Comparison of ENCODE assay signal across 8 cellular contexts in the genomic region with DNA sequence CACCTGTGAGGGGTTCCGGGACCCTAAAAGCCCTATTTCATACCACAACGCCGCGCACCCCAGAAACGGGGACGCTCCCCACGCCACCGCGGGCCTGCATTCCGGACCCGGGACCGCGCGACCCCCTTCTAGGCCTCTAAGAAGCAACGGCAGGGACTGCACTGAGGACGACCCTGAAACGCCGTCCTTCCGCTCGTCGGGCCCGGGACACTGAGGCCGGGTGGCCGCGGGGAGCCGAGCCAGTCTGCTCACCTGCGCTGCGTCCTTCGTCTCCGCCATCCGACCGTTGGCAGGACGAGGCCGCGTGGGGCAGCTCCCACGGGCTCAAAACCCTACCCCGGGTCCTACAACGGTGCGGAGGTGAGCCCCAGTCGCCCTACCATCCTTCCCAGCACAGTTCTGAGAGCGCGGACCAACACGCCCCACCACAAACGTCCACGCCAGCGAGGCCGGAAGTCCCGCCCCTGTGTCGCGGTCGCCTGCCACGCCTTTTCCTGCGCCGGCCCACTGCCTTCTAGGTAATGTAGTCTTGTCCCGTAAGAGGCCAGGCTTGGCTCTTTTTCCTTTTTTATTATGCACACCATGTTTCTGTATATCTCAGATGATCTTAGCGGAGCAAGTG. TPM values are rescaled to one million over a fixed set of nuclear protein-coding genes. Genes with fewer than 3 reads are reported as not detected.
DNase-seq lines count a peak whose midpoint lies in the region; ATAC-seq, FAIRE-seq and TF ChIP-seq lines count a peak whose summit lies in the region.

Gene ZNF550 (minus strand): TSS at position 460 of the 622 bp plus-strand sequence. CDS start 181 bp downstream, at position 279.

- peaks cover 23% of the 10 kb centered on the region for H3K79me2 ChIP-seq in keratinocyte (ENCODE audit: control insufficient read depth, insufficient read depth, low read length)

- CTCF ChIA-PET in AG04450 (lab: Charles Lee), result no interaction called here

- H3K4me3 Mint-ChIP-seq in central memory CD8-positive, alpha-beta T cell, result peak within 1 kb of the TSS; percentile 95

- H2AFZ ChIP-seq in keratinocyte (ENCODE audit: control insufficient read depth, low read length), result peak within 1 kb of the TSS; percentile 96

- H3K36me3 ChIP-seq in keratinocyte (ENCODE audit: control insufficient read depth in 2 of 2, extremely low read depth in 1 of 2, insufficient read depth in 2 of 2, low read length in 2 of 2), result peaks cover 6 to 15% of the 10 kb centered on the region in 2 experiments

- H3K9ac ChIP-seq in keratinocyte (ENCODE audit: control insufficient read depth, extremely low read depth, insufficient read depth, low read length), result peak within 1 kb of the TSS; percentile 82

- dilution Hi-C loops in keratinocyte (cut with MboI; ENCODE audit: extremely low pct_ligation_motif_present, low sequenced_read_pairs), result no loop called here

- H3K4me3 ChIP-seq in AG04450 (ENCODE audit: low read depth, low read length) (peak within 1 kb of the TSS; percentile 98), keratinocyte (ENCODE audit: control insufficient read depth in 2 of 3, extremely low read depth in 1 of 3, insufficient read depth in 2 of 3, low read depth in 1 of 3, low read length in 3 of 3) (peak within 1 kb of the TSS; percentile 67 to 89 (median 69))

- peak; percentile 53 for DNase-seq in AG04450 (ENCODE audit: low read depth, low spot score)
- peak; percentile 97 for DNase-seq in NCI-H2227 treated with DMSO at 0.1 percent for 48 hours (lab: John Stamatoyannopoulos, UW)
- DNase-seq in activated CD4-positive, CD25-positive, alpha-beta regulatory T cell treated with anti-CD3 and anti-CD28 coated beads, Interleukin-2, amount 50 U/mL, for 16 hours (ENCODE audit: low read depth, low spot score), result peak; percentile 76
- DNase-seq in central memory CD8-positive, alpha-beta T cell (ENCODE audit: low spot score in 2 of 2), result peak; percentile 68 to 76
- peak; percentile 40 for DNase-seq in keratinocyte (ENCODE audit: low read depth, low spot score)
- DNase-seq in stimulated activated CD4-positive, alpha-beta T cell treated with anti-CD3 and anti-CD28 coated beads, Interleukin-12 subunit alpha, Interleukin-12 subunit beta, amount 100 ng/mL, for 4 hours, result peak; percentile 87

- POLR2A ChIA-PET in AG04450 (lab: Yijun Ruan, JAX), result interaction anchor here (0.6 kb wide), 2 partner anchors 211 to 260 kb away, joined by 3 to 4 read pairs; no protein-coding TSS in a partner anchor

- peaks cover 10% of the 10 kb centered on the region for H3K36me3 Mint-ChIP-seq in central memory CD8-positive, alpha-beta T cell (ENCODE audit: insufficient read depth)

- TF ChIP-seq CTCF in AG04450 (IDR thresholded peaks at IDR 0.05; ENCODE audit: low read depth, low read length), result no peak
- no peak for TF ChIP-seq CTCF in keratinocyte (optimal IDR thresholded peaks at IDR 0.05 in 1 of 3, IDR thresholded peaks at IDR 0.05 in 1 of 3, conservative IDR thresholded peaks at IDR 0.05 in 1 of 3; ENCODE audit: extremely low read depth in 1 of 3, insufficient read depth in 2 of 3, low read length in 3 of 3)

- H4K20me1 ChIP-seq in keratinocyte (ENCODE audit: control insufficient read depth, extremely low read depth, insufficient read depth, low read length), result no peaks in the 10 kb centered on the region

- peak; percentile 65 for FAIRE-seq in keratinocyte (lab: Jason Lieb, UNC)

- H3K27me3 Mint-ChIP-seq in central memory CD8-positive, alpha-beta T cell, result peaks cover 9% of the 10 kb centered on the region

- H3K27ac ChIP-seq in AG04450 (ENCODE audit: low read depth, low read length) (peak within 1 kb of the TSS; percentile 81), keratinocyte (ENCODE audit: control insufficient read depth, insufficient read depth, low read length) (peak within 1 kb of the TSS; percentile 53)

- peaks cover 16% of the 10 kb centered on the region for H3K4me1 ChIP-seq in keratinocyte (ENCODE audit: control insufficient read depth, extremely low read depth, insufficient read depth, low read length)

- H3K9me3 ChIP-seq in AG04450 (ENCODE audit: control insufficient read depth, insufficient read depth, low read length), result peaks cover 32% of the 10 kb centered on the region
- H3K9me3 ChIP-seq in keratinocyte (ENCODE audit: control insufficient read depth, low read depth, low read length), result peaks cover under 1% of the 10 kb centered on the region

- peaks cover 10% of the 10 kb centered on the region for H3K9me3 Mint-ChIP-seq in central memory CD8-positive, alpha-beta T cell

- ATAC-seq in GM18907 (IDR thresholded peaks at IDR 0.05; ENCODE audit: unreplicated experiment) (peak; percentile 94), HG03135 (IDR thresholded peaks at IDR 0.05; ENCODE audit: unreplicated experiment) (peak; percentile 93)
- peak; percentile 99 for ATAC-seq in central memory CD8-positive, alpha-beta T cell (replicated peaks; ENCODE audit: extremely low read depth, poor library complexity, severe bottlenecking)

- H3K27ac Mint-ChIP-seq in central memory CD8-positive, alpha-beta T cell (ENCODE audit: low read depth), result peak within 1 kb of the TSS; percentile 94

- no peaks in the 10 kb centered on the region for H3K9me1 ChIP-seq in keratinocyte (ENCODE audit: control insufficient read depth, extremely low read depth, insufficient read depth, low read length)

- H3K4me1 Mint-ChIP-seq in central memory CD8-positive, alpha-beta T cell, result peaks cover 34% of the 10 kb centered on the region

- H3K4me2 ChIP-seq in keratinocyte (ENCODE audit: control insufficient read depth, extremely low read depth, insufficient read depth, low read depth, low read length), result peak within 1 kb of the TSS; percentile 94

- H3K27me3 ChIP-seq in AG04450 (ENCODE audit: control insufficient read depth, insufficient read depth, low read length) (no peaks in the 10 kb centered on the region), keratinocyte (ENCODE audit: control insufficient read depth, extremely low read depth, insufficient read depth, low read length) (no peaks in the 10 kb centered on the region)

RNA-seq across cellular contexts. Expression of gene ZNF550, which starts in this region (rescaled TPM):
- 6.8 and 8.2 TPM in 2 replicates for polyA plus RNA-seq in AG04450 (2011; rRNA removed)
- 11.0 and 11.2 TPM in 2 replicates for polyA minus RNA-seq in AG04450 (2011; rRNA and poly(A)+ RNA removed)
- 6.2 to 8.9 TPM (median 7.3 TPM) in 3 replicates for polyA plus RNA-seq in keratinocyte
- polyA plus RNA-seq in keratinocyte (2011; ENCODE audit: low read depth), result 4.3 TPM
- polyA plus RNA-seq in keratinocyte (2011; cell fraction: cytosol; rRNA removed), result 3.5 and 6.3 TPM in 2 replicates
- polyA plus RNA-seq in keratinocyte (2011; cell fraction: nucleus; rRNA removed), result 12.2 and 12.3 TPM in 2 replicates
- polyA plus RNA-seq in keratinocyte (2012; ENCODE audit: low replicate concordance), result 3.0 and 3.8 TPM in 2 replicates
- polyA minus RNA-seq in keratinocyte, result 2.9 to 9.1 TPM (median 8.1 TPM) in 3 replicates
- polyA minus RNA-seq in keratinocyte (2011; cell fraction: cytosol; rRNA and poly(A)+ RNA removed), result 5.0 TPM
- 5.8 and 8.8 TPM in 2 replicates for polyA minus RNA-seq in keratinocyte (2011; cell fraction: nucleus; rRNA and poly(A)+ RNA removed)

Comparison
In these comparisons a context has a peak if more than half of its experiments do, and no peak if none do; other contexts are left out.
1. Peak in every context shown above with its lines: DNase-seq, ATAC-seq, H3K4me3 ChIP-seq and H3K27ac ChIP-seq.
2. DNase-seq: peak in every context shown above with its lines; median percentile 97 in NCI-H2227 treated with DMSO at 0.1 percent for 48 hours; 87 in stimulated activated CD4-positive, alpha-beta T cell treated with anti-CD3 and anti-CD28 coated beads, Interleukin-12 subunit alpha, Interleukin-12 subunit beta, amount 100 ng/mL, for 4 hours; 76 in activated CD4-positive, CD25-positive, alpha-beta regulatory T cell treated with anti-CD3 and anti-CD28 coated beads, Interleukin-2, amount 50 U/mL, for 16 hours; 72 in central memory CD8-positive, alpha-beta T cell; 53 in AG04450; 40 in keratinocyte.